22 cellular contexts compared by ENCODE assay signal in genomic region chr1:241276391-241276790, GRCh38.
"Had no signal": no experiment of that assay in that cellular context is flagged by ENCODE, and none has a peak within 500 bp of the region (broad histone marks: within the 10 kb centered on the region; RNA-seq: fewer than 3 reads in every experiment).

No MANE protein-coding gene starts in this region.

- H3K36me3 Mint-ChIP-seq: activated naive CD4-positive, alpha-beta T cell treated with anti-CD3 and anti-CD28 coated beads, Interleukin-2, amount 10 ng/mL, durations not matched to agents 7 days and 5 days had no signal

- H3K27ac Mint-ChIP-seq: activated CD4-positive, alpha-beta memory T cell treated with anti-CD3 and anti-CD28 coated beads, Interleukin-2, amount 10 ng/mL, durations not matched to agents 7 days and 5 days; activated CD4-positive, alpha-beta T cell treated with anti-CD3 and anti-CD28 coated beads for 36 hours; activated naive CD4-positive, alpha-beta T cell treated with anti-CD3 and anti-CD28 coated beads, Interleukin-2, amount 10 ng/mL, durations not matched to agents 7 days and 5 days; activated naive CD8-positive, alpha-beta T cell treated with anti-CD3 and anti-CD28 coated beads for 36 hours; activated T-cell treated with anti-CD3 and anti-CD28 coated beads, Interleukin-2, amount 50 U/mL, for 72 hours; activated T-helper 2 cell treated with anti-CD3 and anti-CD28 coated beads, Interferon-gamma antibody, Interleukin-2, Interleukin-4, amounts not matched to agents 10 μg/mL and 5 μg/mL and 100 μg/mL, durations not matched to agents 14 hours and 24 hours and 36 hours; T-helper 1 cell treated with Interleukin-12 subunit alpha and Interleukin-12 subunit beta and Interleukin-4 antibody, amounts not matched to agents 30 μg/mL and 1 μg/mL, for 36 hours had no signal

- H3K27me3 Mint-ChIP-seq: activated CD4-positive, alpha-beta memory T cell treated with anti-CD3 and anti-CD28 coated beads, Interleukin-2, amount 10 ng/mL, durations not matched to agents 7 days and 5 days; activated CD4-positive, alpha-beta T cell treated with anti-CD3 and anti-CD28 coated beads for 36 hours; activated naive CD4-positive, alpha-beta T cell treated with anti-CD3 and anti-CD28 coated beads, Interleukin-2, amount 10 ng/mL, durations not matched to agents 7 days and 5 days; activated naive CD8-positive, alpha-beta T cell treated with anti-CD3 and anti-CD28 coated beads for 36 hours had no signal

- H3K36me3 ChIP-seq: brain microvascular endothelial cell had no signal

- DNase-seq: activated CD4-positive, alpha-beta memory T cell treated with anti-CD3 and anti-CD28 coated beads, Interleukin-2, amount 10 ng/mL, durations not matched to agents 7 days and 5 days; activated CD4-positive, alpha-beta T cell treated with anti-CD3 and anti-CD28 coated beads for 36 hours; activated CD4-positive, alpha-beta T cell treated with anti-CD3 and anti-CD28 coated beads, Interleukin-2, amount 50 U/mL, for 1 hour; activated CD8-positive, alpha-beta memory T cell treated with anti-CD3 and anti-CD28 coated beads, Interleukin-2, amount 50 U/mL, for 4 hours; activated gamma-delta T cell treated with Interleukin-2 at 50 U/mL for 16 hours; activated naive CD4-positive, alpha-beta T cell treated with anti-CD3 and anti-CD28 coated beads, Interleukin-2, amount 10 ng/mL, durations not matched to agents 7 days and 5 days; activated naive CD8-positive, alpha-beta T cell treated with anti-CD3 and anti-CD28 coated beads for 36 hours; activated T-cell treated with anti-CD3 and anti-CD28 coated beads, Interleukin-2, amount 50 U/mL, for 72 hours; brain microvascular endothelial cell; cerebellar nuclear complex; NCI-H1105 treated with DMSO at 0.1 percent for 48 hours; NCI-H1436 treated with DMSO at 0.1 percent for 48 hours; NCI-H187; NCI-H2081; NCI-H446; NCI-H524; SHP77 treated with DMSO at 0.1 percent for 48 hours; T-helper 9 cell had no signal

- H3K27me3 ChIP-seq: brain microvascular endothelial cell had no signal

- H3K27ac ChIP-seq: brain microvascular endothelial cell, KMS-11, VCaP had no signal

- H3K4me3 Mint-ChIP-seq: activated CD4-positive, alpha-beta memory T cell treated with anti-CD3 and anti-CD28 coated beads, Interleukin-2, amount 10 ng/mL, durations not matched to agents 7 days and 5 days; activated CD4-positive, alpha-beta T cell treated with anti-CD3 and anti-CD28 coated beads for 36 hours; activated naive CD4-positive, alpha-beta T cell treated with anti-CD3 and anti-CD28 coated beads, Interleukin-2, amount 10 ng/mL, durations not matched to agents 7 days and 5 days; activated naive CD8-positive, alpha-beta T cell treated with anti-CD3 and anti-CD28 coated beads for 36 hours; activated T-cell treated with anti-CD3 and anti-CD28 coated beads, Interleukin-2, amount 50 U/mL, for 72 hours; T-helper 1 cell treated with Interleukin-12 subunit alpha and Interleukin-12 subunit beta and Interleukin-4 antibody, amounts not matched to agents 30 μg/mL and 1 μg/mL, for 36 hours had no signal

- H3K4me1 Mint-ChIP-seq: activated CD4-positive, alpha-beta memory T cell treated with anti-CD3 and anti-CD28 coated beads, Interleukin-2, amount 10 ng/mL, durations not matched to agents 7 days and 5 days; activated CD4-positive, alpha-beta T cell treated with anti-CD3 and anti-CD28 coated beads for 36 hours; activated naive CD4-positive, alpha-beta T cell treated with anti-CD3 and anti-CD28 coated beads, Interleukin-2, amount 10 ng/mL, durations not matched to agents 7 days and 5 days; activated naive CD8-positive, alpha-beta T cell treated with anti-CD3 and anti-CD28 coated beads for 36 hours had no signal
